Comparison of ENCODE assay signal across 24 cellular contexts in the genomic region with DNA sequence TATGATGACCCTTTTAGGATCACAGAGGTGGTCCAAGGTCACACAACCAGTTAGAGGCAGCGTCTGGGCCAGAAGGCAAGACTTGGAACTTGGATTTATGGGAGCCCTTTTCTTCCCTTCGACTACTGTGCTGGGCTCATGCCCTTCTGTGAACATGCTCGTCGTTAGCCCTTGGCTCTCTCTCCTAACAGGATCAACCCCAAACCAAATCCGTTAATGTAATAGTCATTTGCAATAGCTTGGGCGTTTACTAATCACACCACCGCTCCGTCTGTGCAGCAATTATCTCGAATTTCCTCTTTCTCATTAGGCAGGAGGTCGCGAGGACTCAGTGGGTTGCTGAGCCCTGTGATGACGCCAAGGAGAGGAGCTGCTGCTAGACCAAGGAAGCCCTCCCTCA.
A peak's percentile ranks its signal among the peaks of the same experiment; 100 is the strongest.
DNase-seq lines count a peak whose midpoint lies in the region; ATAC-seq, FAIRE-seq and TF ChIP-seq lines count a peak whose summit lies in the region.
"Had no signal": no experiment of that assay in that cellular context is flagged by ENCODE, and none has a peak within 500 bp of the region (broad histone marks: within the 10 kb centered on the region; RNA-seq: fewer than 3 reads in every experiment).

No MANE protein-coding gene starts in this region.

- H3K36me3 ChIP-seq in heart left ventricle (no peaks in the 10 kb centered on the region), bronchial epithelial cell (ENCODE audit: control insufficient read depth, insufficient read depth, low read length) (no peaks in the 10 kb centered on the region)

- no peaks in the 10 kb centered on the region for H3K9me3 ChIP-seq in heart left ventricle
- H3K9me3 ChIP-seq: SK-N-SH had no signal

- TF ChIP-seq POLR2A in heart left ventricle (IDR thresholded peaks at IDR 0.05) = no peak

- no peak overlapping the region for H3K27ac ChIP-seq in heart left ventricle
- no peak overlapping the region for H3K27ac ChIP-seq in substantia nigra (ENCODE audit: low read depth, low read length, poor library complexity, severe bottlenecking)
- H3K27ac ChIP-seq: KMS-11 had no signal

- intact Hi-C loops in Right ventricle myocardium inferior (cut with DNase I) = no loop called here
- intact Hi-C loops in heart left ventricle (cut with DNase I) = loop anchor here in 9 of 10 donors (2.0 to 5.0 kb wide), 3 partner anchors 202 to 204 kb away; no protein-coding TSS in a partner anchor

- peak; percentile 33 for DNase-seq in Right ventricle myocardium inferior (ENCODE audit: missing footprints)
- no peak for DNase-seq in heart left ventricle
- peak; percentile 99 for DNase-seq in NCI-H82 (lab: John Stamatoyannopoulos, UW)
- no peak for DNase-seq in bronchial epithelial cell (ENCODE audit: low read depth)
- no peak for DNase-seq in COLO668 (lab: John Stamatoyannopoulos, UW; ENCODE audit: unreplicated experiment)
- no peak for DNase-seq in substantia nigra (lab: John Stamatoyannopoulos, UW)
- DNase-seq in stimulated activated CD4-positive, alpha-beta T cell treated with anti-CD3 and anti-CD28 coated beads, Interleukin-2, amount 100 ng/mL, for 24 hours = no peak
- DNase-seq: CD4-positive, alpha-beta T cell; COR-L47; DMS 273 treated with DMSO at 0.1 percent for 48 hours; DMS79 treated with DMSO at 0.1 percent for 48 hours; GF-D8; IMR-90; MM.1S; NCI-H2081; NCI-H226; NCI-H510A treated with DMSO at 0.1 percent for 48 hours; SK-N-SH; SW 1271 had no signal

- ATAC-seq in Right ventricle myocardium inferior = no peak
- no peak for ATAC-seq in heart left ventricle
- ATAC-seq: HCT116 had no signal

- 56 to 69% (median 62%) methylated on average over 12 of the region's 12 CpGs for whole genome bisulfite sequencing in heart left ventricle, 4 donors

- H3K4me3 ChIP-seq in heart left ventricle (no peak overlapping the region), bronchial epithelial cell (ENCODE audit: low read depth, low read length) (no peak overlapping the region)

- FAIRE-seq in bronchial epithelial cell (lab: Jason Lieb, UNC) = peak; percentile 40
- FAIRE-seq: GM12891, GM19239, RCC 7860 had no signal

- H3K4me1 ChIP-seq in heart left ventricle = no peaks in the 10 kb centered on the region

- peaks cover 26 to 94% (median 47%) of the 10 kb centered on the region in 9 donors for H3K27me3 ChIP-seq in heart left ventricle
- peaks cover 13% of the 10 kb centered on the region for H3K27me3 ChIP-seq in bronchial epithelial cell (ENCODE audit: control insufficient read depth, insufficient read depth, low read length)

- no peak for TF ChIP-seq CTCF in heart left ventricle (IDR thresholded peaks at IDR 0.05)
- TF ChIP-seq CTCF in bronchial epithelial cell (IDR thresholded peaks at IDR 0.05; ENCODE audit: insufficient read depth, low read length, severe bottlenecking) = no peak

Comparison
In these comparisons a context has a peak if more than half of its experiments do, and no peak if none do; other contexts are left out.
1. DNase-seq: peak in Right ventricle myocardium inferior (single experiment) and NCI-H82 (single experiment); none in heart left ventricle (0 of 5), bronchial epithelial cell (single experiment), COLO668 (single experiment), substantia nigra (0 of 49) and stimulated activated CD4-positive, alpha-beta T cell treated with anti-CD3 and anti-CD28 coated beads, Interleukin-2, amount 100 ng/mL, for 24 hours (0 of 2).